Comparison of ENCODE assay signal across 39 cellular contexts in the genomic region with DNA sequence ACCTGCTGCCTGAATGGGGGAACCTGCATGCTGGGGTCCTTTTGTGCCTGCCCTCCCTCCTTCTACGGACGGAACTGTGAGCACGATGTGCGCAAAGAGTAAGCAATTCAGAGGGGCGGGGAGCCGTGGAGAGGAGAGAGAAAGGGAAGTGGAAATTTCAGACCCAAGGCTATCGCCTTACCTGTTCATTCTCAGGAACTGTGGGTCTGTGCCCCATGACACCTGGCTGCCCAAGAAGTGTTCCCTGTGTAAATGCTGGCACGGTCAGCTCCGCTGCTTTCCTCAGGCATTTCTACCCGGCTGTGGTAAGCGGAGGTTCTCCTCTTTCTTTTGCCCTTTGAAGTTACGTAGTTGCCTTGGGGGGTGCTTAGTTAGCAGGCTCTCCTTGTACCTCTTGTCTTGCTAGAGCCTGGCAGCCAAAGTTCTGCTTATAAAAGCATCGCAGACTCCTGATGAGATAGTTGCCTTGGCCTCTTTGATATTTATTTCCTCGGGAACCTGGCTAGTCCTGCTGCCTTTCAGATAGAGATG. TPM values are rescaled to one million over a fixed set of nuclear protein-coding genes. Genes with fewer than 3 reads are reported as not detected.
DNase-seq lines count a peak whose midpoint lies in the region; ATAC-seq and TF ChIP-seq lines count a peak whose summit lies in the region.
"Had no signal": no experiment of that assay in that cellular context is flagged by ENCODE, and none has a peak within 500 bp of the region (broad histone marks: within the 10 kb centered on the region; RNA-seq: fewer than 3 reads in every experiment).

No MANE protein-coding gene starts in this region.

- in situ Hi-C loops in mammary epithelial cell (cut with MboI; ENCODE audit: low sequenced_read_pairs in 2 of 2): no loop called here

- CTCF ChIA-PET in mammary epithelial cell (lab: Charles Lee; ENCODE audit: low non-redundant PET): no interaction called here

- no peaks in the 10 kb centered on the region for H3K9me3 Mint-ChIP-seq in endothelial cell (ENCODE audit: unreplicated experiment)
- H3K9me3 Mint-ChIP-seq: HFFc6; nephron; T-helper 1 cell treated with Interleukin-12 subunit alpha and Interleukin-12 subunit beta and Interleukin-4 antibody, amounts not matched to agents 30 μg/mL and 1 μg/mL, for 36 hours had no signal

- peak in 1 of 2 donors; percentile 75 for TF ChIP-seq POLR2A in thyroid gland (IDR thresholded peaks at IDR 0.05)

- H2AFZ ChIP-seq in mammary epithelial cell (ENCODE audit: low read depth, low read length): no peak overlapping the region
- H2AFZ ChIP-seq: PC-9 had no signal

- H3K9ac ChIP-seq in mammary epithelial cell (ENCODE audit: insufficient read depth, low read length): no peak overlapping the region

- ATAC-seq in heart right ventricle (no peak), mucosa of descending colon (peak; percentile 63), GM18498 (IDR thresholded peaks at IDR 0.05; ENCODE audit: unreplicated experiment) (no peak), HG03039 (IDR thresholded peaks at IDR 0.05; ENCODE audit: unreplicated experiment) (no peak)
- ATAC-seq: lower lobe of right lung, Right ventricle myocardium inferior, SK-N-SH treated with all-trans-retinoic acid at 6 μM for 48 hours had no signal

- WGBS in heart right ventricle, 2 donors: 71 to 72% methylated on average over 14 of the region's 14 CpGs
- WGBS in thyroid gland, 2 donors: 27 to 32% methylated on average over 14 of the region's 14 CpGs
- WGBS in mammary epithelial cell (ENCODE audit: low coverage, missing lambda C conversion rate): 51% methylated on average over 14 of the region's 14 CpGs

- H3K27ac Mint-ChIP-seq in endothelial cell (ENCODE audit: unreplicated experiment): peak overlapping the region; percentile 52
- H3K27ac Mint-ChIP-seq: brain; HFFc6; nephron; T-helper 1 cell treated with Interleukin-12 subunit alpha and Interleukin-12 subunit beta and Interleukin-4 antibody, amounts not matched to agents 30 μg/mL and 1 μg/mL, for 36 hours had no signal

- H3K27me3 ChIP-seq in right atrium auricular region (no peaks in the 10 kb centered on the region), heart right ventricle (peaks cover 0 to 23% (median 6%) of the 10 kb centered on the region in 7 donors), thyroid gland (no peaks in the 10 kb centered on the region), mammary epithelial cell (ENCODE audit: insufficient read depth, low read length) (no peaks in the 10 kb centered on the region)
- H3K27me3 ChIP-seq: adrenal gland, ovary, suprapubic skin had no signal

- H3K4me1 ChIP-seq in right atrium auricular region (peaks cover 0 to 4% of the 10 kb centered on the region in 2 donors), heart right ventricle (peaks cover 0 to 26% (median 8%) of the 10 kb centered on the region in 9 donors), mucosa of descending colon (ENCODE audit: low read depth) (peaks cover 14% of the 10 kb centered on the region), thyroid gland (peaks cover 13 to 28% of the 10 kb centered on the region in 2 donors), mammary epithelial cell (ENCODE audit: insufficient read depth, low read length) (no peaks in the 10 kb centered on the region)
- H3K4me1 ChIP-seq: suprapubic skin had no signal

- peaks cover 31% of the 10 kb centered on the region for H3K4me1 Mint-ChIP-seq in endothelial cell (ENCODE audit: unreplicated experiment)

- H3K27ac ChIP-seq in right atrium auricular region: no peak overlapping the region
- no peak overlapping the region for H3K27ac ChIP-seq in heart right ventricle
- peak overlapping the region; percentile 78 to 94 (median 78) for H3K27ac ChIP-seq in thyroid gland
- no peak overlapping the region for H3K27ac ChIP-seq in mammary epithelial cell (ENCODE audit: insufficient read depth, low read depth, low read length)
- H3K27ac ChIP-seq: adrenal gland, dorsolateral prefrontal cortex, lower lobe of right lung, ovary, PC-9, suprapubic skin had no signal

- DNase-seq in right atrium auricular region (ENCODE audit: low spot score) (peak; percentile 49), heart right ventricle (no peak), endothelial cell (ENCODE audit: low spot score) (no peak), mucosa of descending colon (peak in 2 of 3 donors; percentile 39 to 48), thyroid gland (peak; percentile 80 to 82), mammary epithelial cell (no peak)
- DNase-seq: 8988T; activated naive CD4-positive, alpha-beta T cell; adrenal gland; cerebellar nuclear complex; DMS79; dorsolateral prefrontal cortex; GF-D8; HFFc6; hippocampal formation; KG1; lower lobe of right lung; MM.1S; NCI-H1417 treated with DMSO at 0.1 percent for 48 hours; NCI-H2029 treated with DMSO at 0.1 percent for 48 hours; NCI-H69; ovary; PC-9; stimulated activated naive CD4-positive, alpha-beta T cell had no signal

- dilution Hi-C loops in mammary epithelial cell (cut with HindIII; ENCODE audit: low sequenced_read_pairs): no loop called here

- H3K36me3 ChIP-seq in right atrium auricular region: no peaks in the 10 kb centered on the region
- H3K36me3 ChIP-seq in heart right ventricle: no peaks in the 10 kb centered on the region
- H3K36me3 ChIP-seq in mucosa of descending colon (ENCODE audit: low read depth): no peaks in the 10 kb centered on the region
- H3K36me3 ChIP-seq in thyroid gland: no peaks in the 10 kb centered on the region
- H3K36me3 ChIP-seq in mammary epithelial cell (ENCODE audit: insufficient read depth, low read length): no peaks in the 10 kb centered on the region
- H3K36me3 ChIP-seq: adrenal gland, lower lobe of right lung, ovary, suprapubic skin had no signal

- H3K79me2 ChIP-seq in mammary epithelial cell (ENCODE audit: insufficient read depth, low read length): no peaks in the 10 kb centered on the region

- no peak overlapping the region for H3K4me3 Mint-ChIP-seq in endothelial cell (ENCODE audit: unreplicated experiment)
- H3K4me3 Mint-ChIP-seq: HFFc6; T-helper 1 cell treated with Interleukin-12 subunit alpha and Interleukin-12 subunit beta and Interleukin-4 antibody, amounts not matched to agents 30 μg/mL and 1 μg/mL, for 36 hours had no signal

- no peaks in the 10 kb centered on the region for H4K20me1 ChIP-seq in mammary epithelial cell (ENCODE audit: insufficient read depth, low read length)

- H3K4me2 ChIP-seq in mammary epithelial cell (ENCODE audit: insufficient read depth, low read depth, low read length): no peak overlapping the region
- H3K4me2 ChIP-seq: PC-9 had no signal

- H3K9me3 ChIP-seq in right atrium auricular region (no peaks in the 10 kb centered on the region), heart right ventricle (no peaks in the 10 kb centered on the region), mucosa of descending colon (no peaks in the 10 kb centered on the region), thyroid gland (no peaks in the 10 kb centered on the region), mammary epithelial cell (replicated peaks; ENCODE audit: insufficient read depth, low read length) (no peaks in the 10 kb centered on the region)
- H3K9me3 ChIP-seq: adrenal gland, lower lobe of right lung, ovary, suprapubic skin had no signal

- H3K4me3 ChIP-seq in right atrium auricular region: no peak overlapping the region
- H3K4me3 ChIP-seq in heart right ventricle: no peak overlapping the region
- H3K4me3 ChIP-seq in mucosa of descending colon: no peak overlapping the region
- no peak overlapping the region for H3K4me3 ChIP-seq in thyroid gland (replicated peaks in 1 of 3)
- no peak overlapping the region for H3K4me3 ChIP-seq in mammary epithelial cell (replicated peaks in 1 of 3; ENCODE audit: insufficient read depth in 1 of 3, low read depth in 2 of 3, low read length in 3 of 3)
- H3K4me3 ChIP-seq: adrenal gland, dorsolateral prefrontal cortex, lower lobe of right lung, ovary, PC-9, suprapubic skin had no signal

- TF ChIP-seq CTCF in right atrium auricular region (IDR thresholded peaks at IDR 0.05) (no peak), heart right ventricle (IDR thresholded peaks at IDR 0.05) (no peak), endothelial cell (IDR thresholded peaks at IDR 0.05; ENCODE audit: unreplicated experiment) (no peak), mucosa of descending colon (IDR thresholded peaks at IDR 0.05) (no peak), thyroid gland (IDR thresholded peaks at IDR 0.05) (no peak), mammary epithelial cell (conservative IDR thresholded peaks at IDR 0.05 in 1 of 2, IDR thresholded peaks at IDR 0.05 in 1 of 2; ENCODE audit: extremely low read depth in 1 of 2, insufficient read depth in 1 of 2, low read depth in 1 of 2, low read length in 2 of 2) (no peak)

- intact Hi-C loops in heart right ventricle (cut with DNase I) (no loop called here), mucosa of descending colon (cut with DNase I, micrococcal nuclease) (no loop called here), thyroid gland (cut with DNase I) (loop anchor here (10.0 kb wide), 1 partner anchor 45 kb away; no protein-coding TSS in a partner anchor), mammary epithelial cell (cut with micrococcal nuclease) (no loop called here)

- BruUV-seq in mammary epithelial cell (replicated peaks; lab: Mats Ljungman, UMichigan): no TSS peak

- no peaks in the 10 kb centered on the region for H3K36me3 Mint-ChIP-seq in endothelial cell (ENCODE audit: low read depth, unreplicated experiment)
- H3K36me3 Mint-ChIP-seq: brain had no signal

- H3K27me3 Mint-ChIP-seq in endothelial cell (ENCODE audit: unreplicated experiment): peaks cover 1% of the 10 kb centered on the region

RNA-seq across cellular contexts. Expression of a gene that starts 13.7 kb away (rescaled TPM):
- total RNA-seq in right atrium auricular region (10 to 100 TPM in 1 of 2 donors, 1 to 10 TPM in 1; 7.0 to 29.7 TPM), heart right ventricle (100 to 1,000 TPM; 103 to 163 (median 128) TPM), endothelial cell (ENCODE audit: unreplicated experiment) (0.23 TPM), mucosa of descending colon (1 to 10 TPM; 1.8 to 2.8 (median 2.5) TPM), thyroid gland (10 to 100 TPM; 25.0 to 37.4 (median 31.0) TPM), mammary epithelial cell (under 1 TPM; under 0.01 to 0.07 TPM)
- polyA plus RNA-seq in heart right ventricle (10 to 100 TPM; 10.7 to 49.8 TPM), mammary epithelial cell (0.03 TPM)
- polyA minus RNA-seq in mammary epithelial cell: not detected

RNA-seq across cellular contexts. Expression of a gene that starts 32.5 kb away (rescaled TPM):
- total RNA-seq in right atrium auricular region (not detected), heart right ventricle (under 1 TPM in 1 of 10 donors, not detected in 9; 0.19 TPM), endothelial cell (ENCODE audit: unreplicated experiment) (not detected), mucosa of descending colon (not detected), thyroid gland (1 to 10 TPM in 1 of 4 donors, under 1 TPM in 1, not detected in 2; 0.22 to 1.1 TPM), mammary epithelial cell (not detected)
- polyA plus RNA-seq in heart right ventricle (not detected), mammary epithelial cell (not detected)
- polyA minus RNA-seq in mammary epithelial cell: not detected
- total RNA-seq: endothelial cell of umbilical vein, HFFc6, HT-29, kidney epithelial cell, lower lobe of right lung, mononuclear cell, PC-9, renal cortical epithelial cell, Right ventricle myocardium inferior, ureter had no signal
- polyA plus RNA-seq: adrenal gland, endothelial cell of umbilical vein, ovary, small intestine had no signal

Comparison
In these comparisons a context has a peak if more than half of its experiments do, and no peak if none do; other contexts are left out.
1. DNase-seq: peak in right atrium auricular region (single experiment), mucosa of descending colon (2 of 3) and thyroid gland (2 of 2); none in heart right ventricle (0 of 2), endothelial cell (single experiment) and mammary epithelial cell (single experiment).
2. H3K27ac ChIP-seq: peak in thyroid gland (3 of 3); none in right atrium auricular region (0 of 2), heart right ventricle (0 of 10) and mammary epithelial cell (single experiment).